Comparison of ENCODE assay signal across 19 cellular contexts in the genomic region with DNA sequence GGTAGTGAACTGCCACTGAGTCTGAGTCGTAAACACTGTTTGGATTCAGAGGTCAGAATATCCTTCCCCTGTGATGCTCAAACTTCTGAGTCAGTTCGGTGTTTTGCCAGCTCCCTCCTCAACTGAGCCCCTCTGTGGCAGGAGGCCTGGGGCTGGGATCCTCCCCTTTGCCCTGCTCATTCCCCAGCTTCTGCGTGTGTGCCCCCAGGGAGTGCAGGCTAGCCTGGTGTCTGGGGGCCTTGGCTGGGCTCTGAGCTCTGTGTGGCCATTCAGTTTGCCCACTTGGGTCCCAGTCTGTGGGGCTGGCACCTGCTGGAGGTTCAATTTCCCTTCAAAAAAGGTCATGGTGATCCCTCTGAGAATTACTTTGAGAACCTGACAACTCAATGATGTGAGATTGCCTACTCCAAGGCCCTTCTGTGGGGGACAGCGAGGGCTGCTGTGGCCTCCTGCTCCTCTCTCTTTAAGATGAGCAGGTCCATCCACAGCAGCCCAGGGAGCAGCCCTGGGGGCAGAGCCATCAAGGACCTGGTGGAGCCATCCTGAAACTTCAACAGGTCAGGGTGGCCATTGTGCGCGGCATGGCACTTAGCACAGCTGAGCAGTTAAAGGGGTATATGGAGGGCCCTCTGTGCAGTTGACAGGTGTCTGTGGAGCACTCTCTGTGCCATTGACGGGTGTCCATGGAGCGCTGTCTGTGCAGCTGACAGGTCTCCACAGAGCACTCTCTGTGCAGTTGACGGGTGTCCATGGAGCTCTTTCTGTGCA.
A peak's percentile ranks its signal among the peaks of the same experiment; 100 is the strongest.
DNase-seq lines count a peak whose midpoint lies in the region; ATAC-seq and TF ChIP-seq lines count a peak whose summit lies in the region.
"Had no signal": no experiment of that assay in that cellular context is flagged by ENCODE, and none has a peak within 500 bp of the region (broad histone marks: within the 10 kb centered on the region; RNA-seq: fewer than 3 reads in every experiment).

No MANE protein-coding gene starts in this region.

- H3K27ac Mint-ChIP-seq in endodermal cell: no peak overlapping the region

- H3K27ac ChIP-seq in endodermal cell (ENCODE audit: low read depth, low read length): no peak overlapping the region
- no peak overlapping the region for H3K27ac ChIP-seq in suprapubic skin
- H3K27ac ChIP-seq in uterus: no peak overlapping the region
- H3K27ac ChIP-seq: A549, C4-2B, HL-60, SJSA1 had no signal

- no peaks in the 10 kb centered on the region for H3K36me3 Mint-ChIP-seq in endodermal cell (ENCODE audit: low read depth)

- H3K9me3 Mint-ChIP-seq in endodermal cell: no peaks in the 10 kb centered on the region

- H3K36me3 ChIP-seq in endodermal cell (ENCODE audit: control insufficient read depth, insufficient read depth, low read length) (no peaks in the 10 kb centered on the region), suprapubic skin (no peaks in the 10 kb centered on the region), uterus (no peaks in the 10 kb centered on the region)
- H3K36me3 ChIP-seq: SJSA1 had no signal

- no peaks in the 10 kb centered on the region for H3K4me1 ChIP-seq in endodermal cell (ENCODE audit: control insufficient read depth, insufficient read depth, low read length)
- H3K4me1 ChIP-seq in suprapubic skin: no peaks in the 10 kb centered on the region
- H3K4me1 ChIP-seq in uterus: no peaks in the 10 kb centered on the region
- H3K4me1 ChIP-seq: A549, SJSA1 had no signal

- TF ChIP-seq EP300 in suprapubic skin (IDR thresholded peaks at IDR 0.05): no peak

- H3K4me3 ChIP-seq in NB4 (ENCODE audit: low read depth, low read length) (no peak overlapping the region), endodermal cell (ENCODE audit: low read length) (no peak overlapping the region), suprapubic skin (no peak overlapping the region), uterus (no peak overlapping the region)
- H3K4me3 ChIP-seq: A549, GM12878, K562, SJSA1 had no signal

- TF ChIP-seq POLR2A in NB4 (IDR thresholded peaks at IDR 0.05; ENCODE audit: extremely low read depth, insufficient read length) (no peak), suprapubic skin (IDR thresholded peaks at IDR 0.05) (no peak), uterus (IDR thresholded peaks at IDR 0.05) (no peak)

- no peak for TF ChIP-seq CTCF in NB4 (IDR thresholded peaks at IDR 0.05; ENCODE audit: low read depth, low read length)
- TF ChIP-seq CTCF in endodermal cell (conservative IDR thresholded peaks at IDR 0.05): no peak
- TF ChIP-seq CTCF in suprapubic skin (IDR thresholded peaks at IDR 0.05): no peak
- TF ChIP-seq CTCF in uterus (IDR thresholded peaks at IDR 0.05): no peak

- H3K27me3 ChIP-seq in endodermal cell (ENCODE audit: control insufficient read depth, insufficient read depth, low read length, poor library complexity, severe bottlenecking) (no peaks in the 10 kb centered on the region), suprapubic skin (peaks cover 15% of the 10 kb centered on the region), uterus (no peaks in the 10 kb centered on the region)
- H3K27me3 ChIP-seq: SJSA1 had no signal

- peaks cover 22% of the 10 kb centered on the region for H3K27me3 Mint-ChIP-seq in endodermal cell (ENCODE audit: insufficient read depth)

- intact Hi-C loops in uterus (cut with DNase I; ENCODE audit: low total_unique reads): no loop called here

- DNase-seq in activated CD4-positive, CD25-positive, alpha-beta regulatory T cell treated with anti-CD3 and anti-CD28 coated beads, Interleukin-2, amount 50 U/mL, for 72 hours: peak; percentile 6
- DNase-seq in activated CD4-positive, CD25-positive, alpha-beta regulatory T cell (lab: John Stamatoyannopoulos, UW): no peak
- DNase-seq in NB4 (ENCODE audit: low read depth) (peak; percentile 23), endodermal cell (peak; percentile 32), suprapubic skin (ENCODE audit: low spot score in 2 of 2) (peak; percentile 42 to 50), uterus (no peak)
- DNase-seq: COR-L47, HCEC 1CT, NCI-H1048, NCI-H1694 treated with DMSO at 0.1 percent for 48 hours, NCI-H446 had no signal

- no peaks in the 10 kb centered on the region for H3K4me1 Mint-ChIP-seq in endodermal cell

- 81 to 89% methylated on average over 8 to 9 of the region's 9 CpGs for WGBS in endodermal cell (ENCODE audit: insufficient coverage in 1 of 2, insufficient read length in 1 of 2), 2 experiments
- WGBS in suprapubic skin: 80% methylated on average over 4 of the region's 9 CpGs

- no peak overlapping the region for H3K9ac ChIP-seq in endodermal cell (ENCODE audit: extremely low read depth, low read length, poor library complexity, severe bottlenecking)

- H3K9me3 ChIP-seq in endodermal cell (ENCODE audit: control insufficient read depth, low read length): peaks cover 4% of the 10 kb centered on the region
- H3K9me3 ChIP-seq in suprapubic skin: no peaks in the 10 kb centered on the region
- no peaks in the 10 kb centered on the region for H3K9me3 ChIP-seq in uterus
- H3K9me3 ChIP-seq: A549, SJSA1 had no signal

- ATAC-seq in HG03439 (IDR thresholded peaks at IDR 0.05; ENCODE audit: unreplicated experiment) (no peak), GM18867 (IDR thresholded peaks at IDR 0.05; ENCODE audit: unreplicated experiment) (no peak)
- ATAC-seq: A549, GM12878, K562 had no signal

- H3K4me3 Mint-ChIP-seq in endodermal cell: no peak overlapping the region

Comparison
In these comparisons a context has a peak if more than half of its experiments do, and no peak if none do; other contexts are left out.
1. DNase-seq: peak in activated CD4-positive, CD25-positive, alpha-beta regulatory T cell treated with anti-CD3 and anti-CD28 coated beads, Interleukin-2, amount 50 U/mL, for 72 hours (single experiment), NB4 (single experiment), endodermal cell (single experiment) and suprapubic skin (2 of 2); none in activated CD4-positive, CD25-positive, alpha-beta regulatory T cell (0 of 4) and uterus (0 of 2).